8 cellular contexts compared by ENCODE assay signal in the genomic region with DNA sequence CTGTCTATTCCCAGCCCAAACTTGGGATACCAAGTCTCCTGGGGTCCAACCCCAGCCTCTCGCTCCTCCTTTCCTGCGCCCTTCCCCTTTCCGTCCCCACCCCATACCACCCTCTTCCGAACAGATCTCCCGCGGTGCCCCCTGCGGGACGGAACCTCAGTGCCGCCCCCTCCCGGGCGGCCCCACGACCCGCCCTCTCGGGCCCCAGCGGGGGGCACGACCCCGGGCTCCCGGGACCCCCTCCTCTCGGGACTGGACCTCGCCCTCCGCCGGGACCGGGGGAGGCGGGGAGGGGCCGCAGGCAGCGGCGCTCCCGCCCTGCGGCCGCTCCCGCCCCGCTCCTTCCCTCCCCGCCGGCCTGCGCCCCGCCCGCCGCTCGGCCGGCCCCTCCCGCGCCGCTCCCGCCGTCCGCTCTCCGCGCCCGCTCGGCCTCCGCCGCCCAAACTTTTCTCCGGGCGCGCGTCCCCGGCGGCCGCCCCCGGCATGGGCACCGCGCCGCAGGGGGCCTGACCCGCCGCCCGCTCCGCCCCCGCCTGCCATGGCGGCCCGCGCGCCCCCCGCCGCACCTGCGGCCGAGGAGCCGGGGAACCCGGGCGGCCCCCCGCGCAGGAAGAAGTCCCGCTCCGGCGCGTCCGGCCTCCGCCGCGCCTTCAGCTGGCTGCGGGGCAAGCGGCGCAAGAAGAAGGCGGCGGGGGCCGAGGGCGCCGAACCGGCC. TPM values are rescaled to one million over a fixed set of nuclear protein-coding genes. Genes with fewer than 3 reads are reported as not detected.
A peak's percentile ranks its signal among the peaks of the same experiment; 100 is the strongest.
DNase-seq lines count a peak whose midpoint lies in the region; ATAC-seq and TF ChIP-seq lines count a peak whose summit lies in the region.

No MANE protein-coding gene starts in this region.

- peak overlapping the region; percentile 63 for H3K4me3 Mint-ChIP-seq in activated CD8-positive, alpha-beta T cell treated with anti-CD3 and anti-CD28 coated beads, Interleukin-2, amount 10 ng/mL, durations not matched to agents 7 days and 5 days

- H3K9ac ChIP-seq in GM23248: peak overlapping the region; percentile 69

- POLR2A ChIA-PET in activated CD8-positive, alpha-beta T cell treated with anti-CD3 and anti-CD28 coated beads, Interleukin-2, amount 10 ng/mL, durations not matched to agents 7 days and 5 days (lab: Charles Lee): no interaction called here

- H3K36me3 Mint-ChIP-seq in activated CD8-positive, alpha-beta T cell treated with anti-CD3 and anti-CD28 coated beads, Interleukin-2, amount 10 ng/mL, durations not matched to agents 7 days and 5 days (ENCODE audit: low read depth): no peaks in the 10 kb centered on the region

- peak overlapping the region; percentile 75 for H3K4me2 ChIP-seq in GM23248 (ENCODE audit: unreplicated experiment)

- H3K9me3 Mint-ChIP-seq in activated CD8-positive, alpha-beta T cell treated with anti-CD3 and anti-CD28 coated beads, Interleukin-2, amount 10 ng/mL, durations not matched to agents 7 days and 5 days (ENCODE audit: insufficient read depth): no peaks in the 10 kb centered on the region

- peaks cover 2% of the 10 kb centered on the region for H3K4me1 Mint-ChIP-seq in activated CD8-positive, alpha-beta T cell treated with anti-CD3 and anti-CD28 coated beads, Interleukin-2, amount 10 ng/mL, durations not matched to agents 7 days and 5 days (ENCODE audit: low read depth)

- H4K20me1 ChIP-seq in GM23248 (ENCODE audit: insufficient read depth): no peaks in the 10 kb centered on the region

- CTCF ChIA-PET in activated CD8-positive, alpha-beta T cell treated with anti-CD3 and anti-CD28 coated beads, Interleukin-2, amount 10 ng/mL, durations not matched to agents 7 days and 5 days (lab: Charles Lee): interaction anchor here (3.8 kb wide), 1 partner anchor 29 kb away, joined by 12 read pairs; no protein-coding TSS in a partner anchor

- intact Hi-C loops in left ventricle myocardium inferior (cut with micrococcal nuclease): no loop called here
- intact Hi-C loops in sciatic nerve (cut with DNase I): no loop called here

- no peaks in the 10 kb centered on the region for H3K36me3 ChIP-seq in GM23248 (ENCODE audit: low read depth)
- H3K36me3 ChIP-seq in left ventricle myocardium inferior: no peaks in the 10 kb centered on the region

- peak overlapping the region; percentile 62 for H3K4me3 ChIP-seq in AG09309 (ENCODE audit: control insufficient read depth, low read depth, low read length)
- peak overlapping the region; percentile 84 for H3K4me3 ChIP-seq in GM23248
- peak overlapping the region; percentile 83 for H3K4me3 ChIP-seq in left ventricle myocardium inferior

- no peaks in the 10 kb centered on the region for H3K9me2 ChIP-seq in GM23248 (ENCODE audit: insufficient read depth)

- H3F3A ChIP-seq in GM23248 (ENCODE audit: insufficient read depth): 0 out of 2 replicates have a peak, but pooled peaks cover 6% of the 10 kb centered on the region

- H3K27me3 Mint-ChIP-seq in activated CD8-positive, alpha-beta T cell treated with anti-CD3 and anti-CD28 coated beads, Interleukin-2, amount 10 ng/mL, durations not matched to agents 7 days and 5 days (ENCODE audit: low read depth): peaks cover 33% of the 10 kb centered on the region

- TF ChIP-seq CTCF in AG09309 (IDR thresholded peaks at IDR 0.05; ENCODE audit: control insufficient read depth, insufficient read depth, low read depth, low read length, missing control alignments) (peak; percentile 43), left ventricle myocardium inferior (IDR thresholded peaks at IDR 0.05; ENCODE audit: borderline replicate concordance) (peak; percentile 51)

- H3K9me3 ChIP-seq in GM23248 (ENCODE audit: low read depth) (no peaks in the 10 kb centered on the region), left ventricle myocardium inferior (replicated peaks) (no peaks in the 10 kb centered on the region)

- peak overlapping the region; percentile 89 for H2AFZ ChIP-seq in GM23248

- 1 to 2% methylated on average over 13 to 75 of the region's 98 CpGs for WGBS in GM23248 (ENCODE audit: low coverage in 1 of 2, low lambda C conversion rate in 2 of 2, missing lambda C conversion rate in 2 of 2), 2 experiments

- in situ Hi-C loops in GM23248 (cut with MboI): no loop called here

- no peaks in the 10 kb centered on the region for H3K27me3 ChIP-seq in GM23248 (replicated peaks; ENCODE audit: insufficient read depth)
- H3K27me3 ChIP-seq in left ventricle myocardium inferior (ENCODE audit: low read depth): no peaks in the 10 kb centered on the region

- peak; percentile 66 for ATAC-seq in activated CD8-positive, alpha-beta T cell treated with anti-CD3 and anti-CD28 coated beads, Interleukin-2, amount 10 ng/mL, durations not matched to agents 7 days and 5 days
- ATAC-seq in sciatic nerve: peak; percentile 44
- ATAC-seq in HG03280 (IDR thresholded peaks at IDR 0.05; ENCODE audit: unreplicated experiment): no peak
- ATAC-seq in HG03442 (IDR thresholded peaks at IDR 0.05; ENCODE audit: unreplicated experiment): no peak
- no peak for ATAC-seq in GM18858 (IDR thresholded peaks at IDR 0.05; ENCODE audit: unreplicated experiment)

- no peaks in the 10 kb centered on the region for H3K79me2 ChIP-seq in GM23248 (ENCODE audit: insufficient read depth)

- no peak for DNase-seq in AG09309 (ENCODE audit: low read depth)
- peak; percentile 64 for DNase-seq in GM23248
- DNase-seq in activated CD8-positive, alpha-beta T cell treated with anti-CD3 and anti-CD28 coated beads, Interleukin-2, amount 10 ng/mL, durations not matched to agents 7 days and 5 days: no peak
- no peak for DNase-seq in left ventricle myocardium inferior
- DNase-seq in sciatic nerve (ENCODE audit: low spot score): no peak

- H3K4me1 ChIP-seq in GM23248 (ENCODE audit: insufficient read depth) (no peaks in the 10 kb centered on the region), left ventricle myocardium inferior (peaks cover 33% of the 10 kb centered on the region)

- H3K27ac ChIP-seq in GM23248 (no peak overlapping the region), left ventricle myocardium inferior (replicated peaks) (peak overlapping the region; percentile 79)

- no peak overlapping the region for H3K27ac Mint-ChIP-seq in activated CD8-positive, alpha-beta T cell treated with anti-CD3 and anti-CD28 coated beads, Interleukin-2, amount 10 ng/mL, durations not matched to agents 7 days and 5 days

RNA-seq across cellular contexts. Expression of a gene that starts 39.0 kb away (rescaled TPM):
- 103 and 112 TPM in 2 replicates for total RNA-seq in GM23248 (2014; rRNA removed; shearing (Covaris generic))
- 60.0 and 60.5 TPM in 2 replicates for polyA plus RNA-seq in GM23248 (2016; fragmentation: Nextera tagmentation; extraction: Ambion mirVana)
- total RNA-seq in activated CD8-positive, alpha-beta T cell treated with anti-CD3 and anti-CD28 coated beads, Interleukin-2, amount 10 ng/mL, durations not matched to agents 7 days and 5 days: not detected
- total RNA-seq in left ventricle myocardium inferior (16.2 TPM), sciatic nerve (9.1 TPM)

Comparison
In these comparisons a context has a peak if more than half of its experiments do, and no peak if none do; other contexts are left out.
1. ATAC-seq: peak in activated CD8-positive, alpha-beta T cell treated with anti-CD3 and anti-CD28 coated beads, Interleukin-2, amount 10 ng/mL, durations not matched to agents 7 days and 5 days (single experiment) and sciatic nerve (single experiment); none in HG03280 (single experiment), HG03442 (single experiment) and GM18858 (single experiment).
2. RNA of a gene that starts 39.0 kb away (total RNA-seq): 103 to 112 TPM in GM23248, 16.2 TPM in left ventricle myocardium inferior (single experiment) and 9.1 TPM in sciatic nerve (single experiment); not detected in activated CD8-positive, alpha-beta T cell treated with anti-CD3 and anti-CD28 coated beads, Interleukin-2, amount 10 ng/mL, durations not matched to agents 7 days and 5 days; every median in the first group is over 10 times any median in the second.
3. Peak in every context shown above with its lines, with median percentiles within 50 percentile points of each other: H3K4me3 ChIP-seq.